ENCODE assay signal across 23 cellular contexts in the genomic region with DNA sequence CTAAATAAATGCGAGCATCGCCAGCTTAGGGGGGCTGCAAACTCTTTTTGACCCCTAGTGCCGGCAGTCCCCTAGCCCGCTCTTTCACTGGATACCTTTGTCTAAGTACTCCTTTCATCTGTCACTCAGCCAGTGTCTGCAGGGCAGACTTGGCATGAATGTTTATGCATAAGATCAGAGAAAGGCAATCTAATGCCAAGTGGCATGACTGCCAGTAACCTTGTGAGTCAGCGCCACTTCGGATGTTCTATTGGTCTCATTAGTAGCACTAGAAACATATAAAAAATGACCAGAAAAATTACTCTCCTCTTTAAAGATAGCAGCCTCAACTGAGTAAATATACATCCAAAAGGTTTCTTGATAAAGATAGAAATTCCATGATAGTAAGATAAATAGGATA.
DNase-seq lines count a peak whose midpoint lies in the region; ATAC-seq, FAIRE-seq and TF ChIP-seq lines count a peak whose summit lies in the region.
"Had no signal": no experiment of that assay in that cellular context is flagged by ENCODE, and none has a peak within 500 bp of the region (broad histone marks: within the 10 kb centered on the region; RNA-seq: fewer than 3 reads in every experiment).

No MANE protein-coding gene starts in this region.

- 0 out of 6 replicates have a peak, but pooled peaks have one; percentile 23 to 39 for ATAC-seq in A549
- ATAC-seq in upper lobe of left lung (ENCODE audit: low FRiP score in 2 of 2) = no peak
- no peak for ATAC-seq in GM18873 (IDR thresholded peaks at IDR 0.05; ENCODE audit: low FRiP score, unreplicated experiment)
- ATAC-seq in GM18870 (IDR thresholded peaks at IDR 0.05; ENCODE audit: unreplicated experiment) = no peak

- H3K9me3 ChIP-seq in A549 (no peaks in the 10 kb centered on the region), upper lobe of left lung (peaks cover 0 to 4% (median 0%) of the 10 kb centered on the region in 4 donors)

- TF ChIP-seq CTCF in A549 (IDR thresholded peaks at IDR 0.05) (no peak), upper lobe of left lung (IDR thresholded peaks at IDR 0.05) (no peak)

- TF ChIP-seq RAD21 in A549 (conservative IDR thresholded peaks at IDR 0.05 in 1 of 2, IDR thresholded peaks at IDR 0.05 in 1 of 2) = no peak

- CTCF ChIA-PET in A549 (lab: Yijun Ruan, JAX) = no interaction called here

- DNase-seq in A549 (ENCODE audit: low read depth in 1 of 2, low spot score in 1 of 2) = peak in 1 of 2 experiments; percentile 22
- DNase-seq in LHCN-M2 (ENCODE audit: low read depth) = peak; percentile 26
- DNase-seq in astrocyte of the hippocampus (ENCODE audit: low read depth, low spot score) = peak; percentile 30
- DNase-seq in glomerular visceral epithelial cell (ENCODE audit: extremely low spot score) = peak; percentile 29
- no peak for DNase-seq in upper lobe of left lung
- no peak for DNase-seq in HuH-7 (ENCODE audit: low spot score)
- DNase-seq: Calu3; CD4-positive, alpha-beta memory T cell; DMS53; HCEC 1CT; IMR-90; NCI-H1105; NCI-H2081; NCI-H2171 treated with DMSO at 0.1 percent for 48 hours; NCI-H510A; NCI-H748 treated with DMSO at 0.1 percent for 48 hours; OCI-M1; RPMI8226; SIG-M5 had no signal

- H3K27ac ChIP-seq in A549 (no peak overlapping the region), upper lobe of left lung (no peak overlapping the region)
- H3K27ac ChIP-seq: HL-60 had no signal

- H3K4me1 ChIP-seq in A549 = peaks cover 11% of the 10 kb centered on the region; the same call in 1 of the 3 replicates
- no peaks in the 10 kb centered on the region for H3K4me1 ChIP-seq in upper lobe of left lung

- H3K4me2 ChIP-seq in A549 = peak overlapping the region; percentile 34; the same call in 1 of the 3 replicates

- no peak for FAIRE-seq in A549 (lab: Jason Lieb, UNC)
- FAIRE-seq: A204.1 had no signal

- no peak for TF ChIP-seq EP300 in A549 (IDR thresholded peaks at IDR 0.05)
- no peak for TF ChIP-seq EP300 in upper lobe of left lung (IDR thresholded peaks at IDR 0.05)

- POLR2A ChIA-PET in A549 (lab: Yijun Ruan, JAX) = no interaction called here

- 44% methylated on average over 6 of the region's 6 CpGs for WGBS in A549 (ENCODE audit: missing lambda C conversion rate)
- WGBS in upper lobe of left lung, 2 donors = 95 to 99% methylated on average over 6 of the region's 6 CpGs

- H3K27me3 ChIP-seq in upper lobe of left lung = no peaks in the 10 kb centered on the region

- H3K4me3 ChIP-seq in A549 (no peak overlapping the region), upper lobe of left lung (no peak overlapping the region)

- TF ChIP-seq POLR2A in A549 (IDR thresholded peaks at IDR 0.05; ENCODE audit: low read length) (no peak), upper lobe of left lung (IDR thresholded peaks at IDR 0.05) (no peak)

- no peaks in the 10 kb centered on the region for H3K36me3 ChIP-seq in upper lobe of left lung

TF ChIP-seq in A549, 52 proteins besides CTCF, POLR2A, EP300 and RAD21:
- TF ChIP-seq CHD4 (IDR thresholded peaks at IDR 0.05; ENCODE audit: borderline replicate concordance) = no peak
- TF ChIP-seq, protein P1, sequence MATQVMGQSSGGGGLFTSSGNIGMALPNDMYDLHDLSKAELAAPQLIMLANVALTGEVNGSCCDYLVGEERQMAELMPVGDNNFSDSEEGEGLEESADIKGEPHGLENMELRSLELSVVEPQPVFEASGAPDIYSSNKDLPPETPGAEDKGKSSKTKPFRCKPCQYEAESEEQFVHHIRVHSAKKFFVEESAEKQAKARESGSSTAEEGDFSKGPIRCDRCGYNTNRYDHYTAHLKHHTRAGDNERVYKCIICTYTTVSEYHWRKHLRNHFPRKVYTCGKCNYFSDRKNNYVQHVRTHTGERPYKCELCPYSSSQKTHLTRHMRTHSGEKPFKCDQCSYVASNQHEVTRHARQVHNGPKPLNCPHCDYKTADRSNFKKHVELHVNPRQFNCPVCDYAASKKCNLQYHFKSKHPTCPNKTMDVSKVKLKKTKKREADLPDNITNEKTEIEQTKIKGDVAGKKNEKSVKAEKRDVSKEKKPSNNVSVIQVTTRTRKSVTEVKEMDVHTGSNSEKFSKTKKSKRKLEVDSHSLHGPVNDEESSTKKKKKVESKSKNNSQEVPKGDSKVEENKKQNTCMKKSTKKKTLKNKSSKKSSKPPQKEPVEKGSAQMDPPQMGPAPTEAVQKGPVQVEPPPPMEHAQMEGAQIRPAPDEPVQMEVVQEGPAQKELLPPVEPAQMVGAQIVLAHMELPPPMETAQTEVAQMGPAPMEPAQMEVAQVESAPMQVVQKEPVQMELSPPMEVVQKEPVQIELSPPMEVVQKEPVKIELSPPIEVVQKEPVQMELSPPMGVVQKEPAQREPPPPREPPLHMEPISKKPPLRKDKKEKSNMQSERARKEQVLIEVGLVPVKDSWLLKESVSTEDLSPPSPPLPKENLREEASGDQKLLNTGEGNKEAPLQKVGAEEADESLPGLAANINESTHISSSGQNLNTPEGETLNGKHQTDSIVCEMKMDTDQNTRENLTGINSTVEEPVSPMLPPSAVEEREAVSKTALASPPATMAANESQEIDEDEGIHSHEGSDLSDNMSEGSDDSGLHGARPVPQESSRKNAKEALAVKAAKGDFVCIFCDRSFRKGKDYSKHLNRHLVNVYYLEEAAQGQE (IDR thresholded peaks at IDR 0.05) = no peak
- no peak for TF ChIP-seq KDM1A (IDR thresholded peaks at IDR 0.05; ENCODE audit: low read depth)
- TF ChIP-seq CBX2 (IDR thresholded peaks at IDR 0.05; ENCODE audit: borderline replicate concordance, low read depth) = no peak
- no peak for TF ChIP-seq TFCP2L1 (CRISPR knock-in tag; IDR thresholded peaks at IDR 0.05)
- no peak for TF ChIP-seq PHF8 (IDR thresholded peaks at IDR 0.05; ENCODE audit: borderline replicate concordance, low read depth)
- TF ChIP-seq, protein P2, sequence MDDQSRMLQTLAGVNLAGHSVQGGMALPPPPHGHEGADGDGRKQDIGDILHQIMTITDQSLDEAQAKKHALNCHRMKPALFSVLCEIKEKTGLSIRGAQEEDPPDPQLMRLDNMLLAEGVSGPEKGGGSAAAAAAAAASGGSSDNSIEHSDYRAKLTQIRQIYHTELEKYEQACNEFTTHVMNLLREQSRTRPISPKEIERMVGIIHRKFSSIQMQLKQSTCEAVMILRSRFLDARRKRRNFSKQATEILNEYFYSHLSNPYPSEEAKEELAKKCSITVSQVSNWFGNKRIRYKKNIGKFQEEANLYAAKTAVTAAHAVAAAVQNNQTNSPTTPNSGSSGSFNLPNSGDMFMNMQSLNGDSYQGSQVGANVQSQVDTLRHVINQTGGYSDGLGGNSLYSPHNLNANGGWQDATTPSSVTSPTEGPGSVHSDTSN (IDR thresholded peaks at IDR 0.05) = no peak
- TF ChIP-seq BHLHE40 (IDR thresholded peaks at IDR 0.05; ENCODE audit: low read depth, low read length) = no peak
- no peak for TF ChIP-seq NPAS2 (CRISPR knock-in tag; IDR thresholded peaks at IDR 0.05; ENCODE audit: borderline replicate concordance)
- TF ChIP-seq CEBPB (IDR thresholded peaks at IDR 0.05) = no peak
TF ChIP-seq in A549: peak in this region for 0.

Comparison
In these comparisons a context has a peak if more than half of its experiments do, and no peak if none do; other contexts are left out.
1. ATAC-seq: peak in A549 (2 of 2); none in upper lobe of left lung (0 of 2), GM18873 (single experiment) and GM18870 (single experiment).
2. DNase-seq: peak in LHCN-M2 (single experiment), astrocyte of the hippocampus (single experiment) and glomerular visceral epithelial cell (single experiment); none in upper lobe of left lung (0 of 2) and HuH-7 (single experiment).